Comparison of ENCODE assay signal across 8 cellular contexts in genomic region chr1:160083968-160084770, GRCh38. TPM values are rescaled to one million over a fixed set of nuclear protein-coding genes. Genes with fewer than 3 reads are reported as not detected.
A peak's percentile ranks its signal among the peaks of the same experiment; 100 is the strongest.
DNase-seq lines count a peak whose midpoint lies in the region; ATAC-seq, FAIRE-seq and TF ChIP-seq lines count a peak whose summit lies in the region.

No MANE protein-coding gene starts in this region.

- peak overlapping the region; percentile 71; the same call in 1 of the 2 replicates for H2AFZ ChIP-seq in H1 (ENCODE audit: low read length)

- H2BK120ac ChIP-seq in H1 (replicated peaks; ENCODE audit: low read depth, low read length), result peak overlapping the region; percentile 29

- H2AK5ac ChIP-seq in H1 (ENCODE audit: low read depth, low read length), result peak overlapping the region; percentile 49; the same call in 1 of the 2 replicates

- FAIRE-seq in H1 (lab: Jason Lieb, UNC), result no peak

- H3K27ac ChIP-seq in H1 (ENCODE audit: low read depth, low read length), result no peak overlapping the region

- H3K9ac ChIP-seq in H1 (replicated peaks in 1 of 4; ENCODE audit: extremely low read depth in 1 of 4, low read depth in 3 of 4, low read length in 3 of 4), result peak overlapping the region in 1 of 4 experiments; percentile 20; a peak in 2 of 7 replicates

- H3K18ac ChIP-seq in H1 (ENCODE audit: extremely low read depth, low read length), result peak overlapping the region; percentile 68

- peaks cover 0 to 43% (median 30%) of the 10 kb centered on the region in 4 experiments; a peak in 6 of 7 replicates for H3K27me3 ChIP-seq in H1 (replicated peaks in 1 of 4; ENCODE audit: control insufficient read depth in 3 of 4, extremely low read depth in 1 of 4, insufficient read depth in 3 of 4, low read length in 3 of 4)

- peaks cover 0 to 5% (median 0%) of the 10 kb centered on the region in 4 experiments; a peak in 1 of 8 replicates for H3K36me3 ChIP-seq in H1 (ENCODE audit: control insufficient read depth in 2 of 4, insufficient read depth in 4 of 4, low read length in 3 of 4)

- TF ChIP-seq POLR2A in H1 (IDR thresholded peaks at IDR 0.05; ENCODE audit: control extremely low read depth in 1 of 2, low read depth in 2 of 2, low read length in 2 of 2), result no peak; a peak in 1 of 3 replicates

- H3K79me1 ChIP-seq in H1 (ENCODE audit: low read depth, low read length), result no peaks in the 10 kb centered on the region

- no peaks in the 10 kb centered on the region for H3K79me2 ChIP-seq in H1 (ENCODE audit: control insufficient read depth in 1 of 2, insufficient read depth in 2 of 2, low read length in 2 of 2)

- H3K4ac ChIP-seq in H1 (replicated peaks; ENCODE audit: insufficient read length, low read depth, low read length), result peak overlapping the region; percentile 86

- TF ChIP-seq RAD21 in H1 (IDR thresholded peaks at IDR 0.05 in 1 of 2, conservative IDR thresholded peaks at IDR 0.05 in 1 of 2; ENCODE audit: low read depth in 2 of 2, low read length in 2 of 2), result peak; percentile 70 to 74

- H4K20me1 ChIP-seq in H1 (replicated peaks in 1 of 2; ENCODE audit: control insufficient read depth in 1 of 2, insufficient read depth in 2 of 2, low read length in 2 of 2), result no peaks in the 10 kb centered on the region

- DNase-seq in 8988T (peak; percentile 90), GM19240 (ENCODE audit: insufficient read length, low spot score) (peak; percentile 43), NCI-H2029 treated with DMSO at 0.1 percent for 48 hours (lab: John Stamatoyannopoulos, UW) (peak; percentile 45), H1 (ENCODE audit: low read depth in 1 of 2, low spot score in 2 of 2) (peak in 1 of 2 experiments; percentile 94), mucosa of gallbladder (ENCODE audit: low spot score) (peak; percentile 80)
- DNase-seq in activated CD8-positive, alpha-beta memory T cell treated with anti-CD3 and anti-CD28 coated beads, Interleukin-2, amount 10 ng/mL, durations not matched to agents 7 days and 5 days, result peak; percentile 78
- DNase-seq in stimulated activated CD8-positive, alpha-beta memory T cell treated with anti-CD3 and anti-CD28 coated beads, Interleukin-7, amount 100 ng/mL, for 4 hours (ENCODE audit: low read depth in 2 of 2), result peak; percentile 35 to 62

- peak overlapping the region; percentile 77 for H4K91ac ChIP-seq in H1 (replicated peaks; ENCODE audit: insufficient read length, low read length)

- H3K14ac ChIP-seq in H1 (ENCODE audit: insufficient read length), result no peak overlapping the region

- peak; percentile 78 for ATAC-seq in activated CD8-positive, alpha-beta memory T cell treated with anti-CD3 and anti-CD28 coated beads, Interleukin-2, amount 10 ng/mL, durations not matched to agents 7 days and 5 days
- no peak for ATAC-seq in HG03039 (IDR thresholded peaks at IDR 0.05; ENCODE audit: unreplicated experiment)

- H3K4me1 Mint-ChIP-seq in activated CD8-positive, alpha-beta memory T cell treated with anti-CD3 and anti-CD28 coated beads, Interleukin-2, amount 10 ng/mL, durations not matched to agents 7 days and 5 days, result peaks cover 10% of the 10 kb centered on the region

- peak overlapping the region; percentile 93 for H2BK12ac ChIP-seq in H1 (ENCODE audit: low read depth, low read length)

- peak overlapping the region; percentile 19 for H4K5ac ChIP-seq in H1 (ENCODE audit: insufficient read length, low read depth, low read length)

- no peak for TF ChIP-seq EP300 in H1 (IDR thresholded peaks at IDR 0.05; ENCODE audit: borderline replicate concordance in 1 of 2, low read depth in 2 of 2, low read length in 2 of 2)

- peak overlapping the region; percentile 54 for H4K8ac ChIP-seq in H1 (ENCODE audit: extremely low read depth, insufficient read depth, low read length)

- CTCF ChIA-PET in activated CD8-positive, alpha-beta memory T cell treated with anti-CD3 and anti-CD28 coated beads, Interleukin-2, amount 10 ng/mL, durations not matched to agents 7 days and 5 days (lab: Charles Lee), result interaction anchor here (0.7 to 28.8 kb wide), 15 partner anchors 13 to 207 kb away, joined by 3 to 633 read pairs (median 6); partner anchors contain the start of genes IGSF8, KCNJ10 and PIGM
- CTCF ChIA-PET in H1 (lab: Charles Lee; ENCODE audit: partially characterized antibody), result interaction anchor here (0.6 to 50.1 kb wide), 17 partner anchors 11 to 207 kb away, joined by 3 to 1874 read pairs (median 12); partner anchors contain the start of genes ATP1A2, CASQ1, IGSF8 and KCNJ10

- H2BK5ac ChIP-seq in H1 (ENCODE audit: low read depth, low read length), result peak overlapping the region; percentile 64; the same call in 1 of the 2 replicates

- POLR2A ChIA-PET in H1 (lab: Charles Lee; ENCODE audit: partially characterized antibody), result interaction anchor here (0.9 to 4.6 kb wide), 10 partner anchors 10 to 139 kb away, joined by 3 to 39 read pairs (median 4); partner anchors contain the start of genes IGSF8, IGSF9 and KCNJ10

- peak overlapping the region; percentile 44 for H3K4me3 Mint-ChIP-seq in activated CD8-positive, alpha-beta memory T cell treated with anti-CD3 and anti-CD28 coated beads, Interleukin-2, amount 10 ng/mL, durations not matched to agents 7 days and 5 days

- no peaks in the 10 kb centered on the region for H3K9me3 Mint-ChIP-seq in activated CD8-positive, alpha-beta memory T cell treated with anti-CD3 and anti-CD28 coated beads, Interleukin-2, amount 10 ng/mL, durations not matched to agents 7 days and 5 days (ENCODE audit: low read depth)

- H3K9me3 ChIP-seq in H1 (ENCODE audit: insufficient read depth in 2 of 2, low read depth in 1 of 2, low read length in 1 of 2), result peaks cover 0 to 4% of the 10 kb centered on the region in 2 experiments; a peak in 1 of 4 replicates

- H3K23ac ChIP-seq in H1 (ENCODE audit: insufficient read length), result no peak overlapping the region

- peak overlapping the region; percentile 1 to 49 (median 42); a peak in 7 of 8 replicates for H3K4me3 ChIP-seq in H1 (ENCODE audit: extremely low read depth in 1 of 4, insufficient read depth in 2 of 4, low read depth in 3 of 4, low read length in 4 of 4)

- H3K56ac ChIP-seq in H1 (replicated peaks; ENCODE audit: insufficient read length, low read depth, low read length), result no peak overlapping the region

- H2BK20ac ChIP-seq in H1 (ENCODE audit: low read length), result peak overlapping the region; percentile 49

- H3K4me1 ChIP-seq in H1 (replicated peaks in 1 of 4; ENCODE audit: control insufficient read depth in 3 of 4, insufficient read depth in 4 of 4, low read length in 3 of 4), result peaks cover 0 to 5% (median 3%) of the 10 kb centered on the region in 4 experiments; a peak in 4 of 7 replicates

- peak overlapping the region; percentile 16 to 64 for H3K4me2 ChIP-seq in H1 (ENCODE audit: insufficient read depth in 1 of 2, low read depth in 2 of 2, low read length in 2 of 2)

- 42% methylated on average over 88 of the region's 96 CpGs; no CpG with 5 or more reads in 1 of the 2 experiments for WGBS in H1 (ENCODE audit: extremely low coverage in 1 of 2, insufficient coverage in 1 of 2, insufficient read length in 1 of 2, insufficient replicate concordance in 2 of 2, low coverage in 1 of 2, low lambda C conversion rate in 2 of 2, missing lambda C conversion rate in 1 of 2), 2 experiments

- H3K36me3 Mint-ChIP-seq in activated CD8-positive, alpha-beta memory T cell treated with anti-CD3 and anti-CD28 coated beads, Interleukin-2, amount 10 ng/mL, durations not matched to agents 7 days and 5 days, result no peaks in the 10 kb centered on the region

- peaks cover 41% of the 10 kb centered on the region for H3K27me3 Mint-ChIP-seq in activated CD8-positive, alpha-beta memory T cell treated with anti-CD3 and anti-CD28 coated beads, Interleukin-2, amount 10 ng/mL, durations not matched to agents 7 days and 5 days

- TF ChIP-seq CTCF in H1 (IDR thresholded peaks at IDR 0.05; ENCODE audit: control extremely low read depth in 1 of 3, insufficient read depth in 1 of 3, low read depth in 1 of 3, low read length in 3 of 3), result peak; percentile 91 to 99 (median 96)

- no peaks in the 10 kb centered on the region; the same call in 1 of the 2 replicates for H3K23me2 ChIP-seq in H1 (ENCODE audit: low read depth, low read length)

- H3K27ac Mint-ChIP-seq in activated CD8-positive, alpha-beta memory T cell treated with anti-CD3 and anti-CD28 coated beads, Interleukin-2, amount 10 ng/mL, durations not matched to agents 7 days and 5 days, result no peak overlapping the region

- peak overlapping the region; percentile 92; the same call in 1 of the 2 replicates for H2BK15ac ChIP-seq in H1 (ENCODE audit: low read length)

RNA-seq across cellular contexts. Expression of gene KCNJ9, which starts 2.8 kb away (rescaled TPM):
- total RNA-seq in activated CD8-positive, alpha-beta memory T cell treated with anti-CD3 and anti-CD28 coated beads, Interleukin-2, amount 10 ng/mL, durations not matched to agents 7 days and 5 days, result not detected
- total RNA-seq in H1 (2021; fragmentation: NEBNext Ultra II Directional; extraction: Animal tissue kit (Norgen Biotek cat#: 25700)), result 0.08 and 0.13 TPM in 2 replicates
- polyA plus RNA-seq in H1 (2011; rRNA removed), result 0.02 and 0.11 TPM in 2 replicates
- polyA plus RNA-seq in H1 (2011; cell fraction: cytosol; rRNA removed), result 0.08 TPM
- 0.14 TPM for polyA plus RNA-seq in H1 (2011; cell fraction: nucleus; rRNA removed)
- polyA plus RNA-seq in H1 (2012, experiment 1 of 2), result 0.10 to 0.19 TPM (median 0.12 TPM) in 3 of 4 replicates, not detected in the other
- 0.03 TPM for polyA plus RNA-seq in H1 (2012, experiment 2 of 2)
- 0.02 TPM for polyA plus RNA-seq in H1 (2013, experiment 1 of 2)
- polyA plus RNA-seq in H1 (2013, experiment 2 of 2), result 0.04 TPM
- polyA minus RNA-seq in H1 (2011; rRNA and poly(A)+ RNA removed), result 0.13 TPM in 1 of 2 replicates, not detected in the other
- not detected for polyA minus RNA-seq in H1 (2011; cell fraction: cytosol; rRNA and poly(A)+ RNA removed)
- not detected for polyA minus RNA-seq in H1 (2011; cell fraction: nucleus; rRNA and poly(A)+ RNA removed)
- total RNA-seq in mucosa of gallbladder, result not detected

RNA-seq across cellular contexts. Expression of gene KCNJ10, which starts 14.2 kb away (rescaled TPM):
- total RNA-seq in activated CD8-positive, alpha-beta memory T cell treated with anti-CD3 and anti-CD28 coated beads, Interleukin-2, amount 10 ng/mL, durations not matched to agents 7 days and 5 days, result not detected
- 2.2 and 2.4 TPM in 2 replicates for total RNA-seq in H1 (2021; fragmentation: NEBNext Ultra II Directional; extraction: Animal tissue kit (Norgen Biotek cat#: 25700))
- polyA plus RNA-seq in H1 (2011; rRNA removed), result 1.7 and 3.5 TPM in 2 replicates
- polyA plus RNA-seq in H1 (2011; cell fraction: cytosol; rRNA removed), result 1.5 TPM
- polyA plus RNA-seq in H1 (2011; cell fraction: nucleus; rRNA removed), result 4.7 TPM
- polyA plus RNA-seq in H1 (2012, experiment 1 of 2), result 1.1 to 1.8 TPM (median 1.4 TPM) in 4 replicates
- polyA plus RNA-seq in H1 (2012, experiment 2 of 2), result 0.59 TPM
- polyA plus RNA-seq in H1 (2013, experiment 1 of 2), result 1.5 TPM
- 1.2 TPM for polyA plus RNA-seq in H1 (2013, experiment 2 of 2)
- 3.5 and 3.7 TPM in 2 replicates for polyA minus RNA-seq in H1 (2011; rRNA and poly(A)+ RNA removed)
- polyA minus RNA-seq in H1 (2011; cell fraction: cytosol; rRNA and poly(A)+ RNA removed), result 0.73 TPM
- polyA minus RNA-seq in H1 (2011; cell fraction: nucleus; rRNA and poly(A)+ RNA removed), result 1.7 TPM
- total RNA-seq in mucosa of gallbladder, result not detected

RNA-seq across cellular contexts. Expression of gene IGSF8, which starts 14.2 kb away (rescaled TPM):
- 10 to 100 TPM; 30.9 to 35.0 TPM for total RNA-seq in activated CD8-positive, alpha-beta memory T cell treated with anti-CD3 and anti-CD28 coated beads, Interleukin-2, amount 10 ng/mL, durations not matched to agents 7 days and 5 days
- 69.6 and 71.2 TPM in 2 replicates for total RNA-seq in H1 (2021; fragmentation: NEBNext Ultra II Directional; extraction: Animal tissue kit (Norgen Biotek cat#: 25700))
- 132 and 166 TPM in 2 replicates for polyA plus RNA-seq in H1 (2011; rRNA removed)
- 103 TPM for polyA plus RNA-seq in H1 (2011; cell fraction: cytosol; rRNA removed)
- 322 TPM for polyA plus RNA-seq in H1 (2011; cell fraction: nucleus; rRNA removed)
- 55.1 to 95.1 TPM (median 90.2 TPM) in 4 replicates for polyA plus RNA-seq in H1 (2012, experiment 1 of 2)
- polyA plus RNA-seq in H1 (2012, experiment 2 of 2), result 79.5 TPM
- polyA plus RNA-seq in H1 (2013, experiment 1 of 2), result 88.6 TPM
- polyA plus RNA-seq in H1 (2013, experiment 2 of 2), result 77.7 TPM
- 34.3 and 46.3 TPM in 2 replicates for polyA minus RNA-seq in H1 (2011; rRNA and poly(A)+ RNA removed)
- 47.9 TPM for polyA minus RNA-seq in H1 (2011; cell fraction: cytosol; rRNA and poly(A)+ RNA removed)
- 57.2 TPM for polyA minus RNA-seq in H1 (2011; cell fraction: nucleus; rRNA and poly(A)+ RNA removed)
- total RNA-seq in mucosa of gallbladder, result 81.7 TPM

RNA-seq across cellular contexts. Expression of gene ATP1A2, which starts 31.4 kb away (rescaled TPM):
- not detected for total RNA-seq in activated CD8-positive, alpha-beta memory T cell treated with anti-CD3 and anti-CD28 coated beads, Interleukin-2, amount 10 ng/mL, durations not matched to agents 7 days and 5 days
- total RNA-seq in H1 (2021; fragmentation: NEBNext Ultra II Directional; extraction: Animal tissue kit (Norgen Biotek cat#: 25700)), result 34.8 and 39.7 TPM in 2 replicates
- 40.8 and 54.2 TPM in 2 replicates for polyA plus RNA-seq in H1 (2011; rRNA removed)
- 60.3 TPM for polyA plus RNA-seq in H1 (2011; cell fraction: cytosol; rRNA removed)
- 193 TPM for polyA plus RNA-seq in H1 (2011; cell fraction: nucleus; rRNA removed)
- 41.3 to 57.9 TPM (median 44.4 TPM) in 4 replicates for polyA plus RNA-seq in H1 (2012, experiment 1 of 2)
- polyA plus RNA-seq in H1 (2012, experiment 2 of 2), result 14.0 TPM
- 23.7 TPM for polyA plus RNA-seq in H1 (2013, experiment 1 of 2)
- 22.3 TPM for polyA plus RNA-seq in H1 (2013, experiment 2 of 2)
- polyA minus RNA-seq in H1 (2011; rRNA and poly(A)+ RNA removed), result 103 and 110 TPM in 2 replicates
- 45.0 TPM for polyA minus RNA-seq in H1 (2011; cell fraction: cytosol; rRNA and poly(A)+ RNA removed)
- 77.4 TPM for polyA minus RNA-seq in H1 (2011; cell fraction: nucleus; rRNA and poly(A)+ RNA removed)
- 18.6 TPM for total RNA-seq in mucosa of gallbladder

RNA-seq across cellular contexts. Expression of gene PIGM, which starts 52.4 kb away (rescaled TPM):
- 1 to 10 TPM; 5.3 to 5.9 TPM for total RNA-seq in activated CD8-positive, alpha-beta memory T cell treated with anti-CD3 and anti-CD28 coated beads, Interleukin-2, amount 10 ng/mL, durations not matched to agents 7 days and 5 days
- total RNA-seq in H1 (2021; fragmentation: NEBNext Ultra II Directional; extraction: Animal tissue kit (Norgen Biotek cat#: 25700)), result 5.1 and 5.4 TPM in 2 replicates
- 5.7 and 6.0 TPM in 2 replicates for polyA plus RNA-seq in H1 (2011; rRNA removed)
- 5.6 TPM for polyA plus RNA-seq in H1 (2011; cell fraction: cytosol; rRNA removed)
- polyA plus RNA-seq in H1 (2011; cell fraction: nucleus; rRNA removed), result 3.9 TPM
- polyA plus RNA-seq in H1 (2012, experiment 1 of 2), result 3.7 to 5.3 TPM (median 4.2 TPM) in 4 replicates
- 1.4 TPM for polyA plus RNA-seq in H1 (2012, experiment 2 of 2)
- 11.7 TPM for polyA plus RNA-seq in H1 (2013, experiment 1 of 2)
- polyA plus RNA-seq in H1 (2013, experiment 2 of 2), result 10.7 TPM
- polyA minus RNA-seq in H1 (2011; rRNA and poly(A)+ RNA removed), result 4.3 TPM in 2 replicates
- polyA minus RNA-seq in H1 (2011; cell fraction: cytosol; rRNA and poly(A)+ RNA removed), result 2.9 TPM
- 5.1 TPM for polyA minus RNA-seq in H1 (2011; cell fraction: nucleus; rRNA and poly(A)+ RNA removed)
- total RNA-seq in mucosa of gallbladder, result 7.9 TPM
